Comparison of ENCODE assay signal across 15 cellular contexts in the genomic region with DNA sequence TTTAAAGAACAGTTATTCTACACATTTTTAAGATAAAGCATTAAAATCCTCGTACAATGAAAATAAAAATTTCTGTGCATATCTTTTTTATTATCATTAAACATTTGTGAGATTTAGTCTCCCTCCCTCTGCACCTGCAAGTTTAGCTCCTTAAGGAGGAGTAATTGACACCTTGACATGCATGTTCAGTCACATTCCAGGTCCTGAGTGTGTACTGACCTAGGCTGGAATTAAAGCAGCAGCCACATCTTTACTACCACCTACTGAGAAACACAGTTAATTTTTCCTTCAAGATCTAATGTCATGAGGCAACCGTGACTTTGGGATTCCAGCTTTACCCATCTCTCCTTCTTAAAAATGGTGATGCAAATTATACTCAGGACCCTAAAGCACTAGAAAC.
A peak's percentile ranks its signal among the peaks of the same experiment; 100 is the strongest.
DNase-seq lines count a peak whose midpoint lies in the region; ATAC-seq, FAIRE-seq and TF ChIP-seq lines count a peak whose summit lies in the region.
"Had no signal": no experiment of that assay in that cellular context is flagged by ENCODE, and none has a peak within 500 bp of the region (broad histone marks: within the 10 kb centered on the region; RNA-seq: fewer than 3 reads in every experiment).

No MANE protein-coding gene starts in this region.

- H3K27me3 ChIP-seq in H1 (replicated peaks in 1 of 4; ENCODE audit: control insufficient read depth in 3 of 4, extremely low read depth in 1 of 4, insufficient read depth in 3 of 4, low read length in 3 of 4) (no peaks in the 10 kb centered on the region), upper lobe of right lung (no peaks in the 10 kb centered on the region), pancreas (no peaks in the 10 kb centered on the region)
- H3K27me3 ChIP-seq: BE2C had no signal

- no peak overlapping the region for H3K4me3 ChIP-seq in H1 (ENCODE audit: extremely low read depth in 1 of 4, insufficient read depth in 2 of 4, low read depth in 3 of 4, low read length in 4 of 4)
- H3K4me3 ChIP-seq in epithelial cell of esophagus (ENCODE audit: low read length): no peak overlapping the region
- no peak overlapping the region for H3K4me3 ChIP-seq in upper lobe of right lung
- no peak overlapping the region for H3K4me3 ChIP-seq in pancreas
- H3K4me3 ChIP-seq: A549, GM12878, GM23338 had no signal

- H3K4me1 Mint-ChIP-seq in nephron progenitor cell: no peaks in the 10 kb centered on the region
- H3K4me1 Mint-ChIP-seq: GM23338 had no signal

- H2BK20ac ChIP-seq in H1 (ENCODE audit: low read length): no peak overlapping the region

- DNase-seq in H1 (ENCODE audit: low read depth in 1 of 2, low spot score in 2 of 2) (no peak), epithelial cell of esophagus (ENCODE audit: low read depth) (peak; percentile 4), nephron progenitor cell (no peak), upper lobe of right lung (no peak), pancreas (no peak), NCI-H1930 (lab: John Stamatoyannopoulos, UW) (no peak)
- DNase-seq: BE2C; CD4-positive, alpha-beta memory T cell; DMS79; H9 had no signal

- H3K79me2 ChIP-seq in H1 (ENCODE audit: control insufficient read depth in 1 of 2, insufficient read depth in 2 of 2, low read length in 2 of 2): no peaks in the 10 kb centered on the region

- no peak for TF ChIP-seq POLR2A in H1 (IDR thresholded peaks at IDR 0.05; ENCODE audit: control extremely low read depth in 1 of 2, low read depth in 2 of 2, low read length in 2 of 2)

- no peak overlapping the region for H2AK5ac ChIP-seq in H1 (ENCODE audit: low read depth, low read length)

- no peak overlapping the region for H3K4me2 ChIP-seq in H1 (ENCODE audit: insufficient read depth in 1 of 2, low read depth in 2 of 2, low read length in 2 of 2)
- H3K4me2 ChIP-seq: A549, GM23338 had no signal

- no peak overlapping the region for H2BK120ac ChIP-seq in H1 (replicated peaks; ENCODE audit: low read depth, low read length)

- H3K9me3 Mint-ChIP-seq in nephron progenitor cell: no peaks in the 10 kb centered on the region
- H3K9me3 Mint-ChIP-seq: GM23338, H9 had no signal

- ATAC-seq in upper lobe of right lung (peak; percentile 67), pancreas (no peak)
- ATAC-seq: A549, GM12878, GM23338 had no signal

- POLR2A ChIA-PET in H1 (lab: Charles Lee; ENCODE audit: partially characterized antibody): no interaction called here

- H2BK5ac ChIP-seq in H1 (ENCODE audit: low read depth, low read length): no peak overlapping the region

- H3K4me1 ChIP-seq in H1 (replicated peaks in 1 of 4; ENCODE audit: control insufficient read depth in 3 of 4, insufficient read depth in 4 of 4, low read length in 3 of 4): no peaks in the 10 kb centered on the region; a peak in 1 of 7 replicates
- H3K4me1 ChIP-seq in upper lobe of right lung: no peaks in the 10 kb centered on the region
- no peaks in the 10 kb centered on the region for H3K4me1 ChIP-seq in pancreas
- H3K4me1 ChIP-seq: A549 had no signal

- H4K8ac ChIP-seq in H1 (ENCODE audit: extremely low read depth, insufficient read depth, low read length): no peak overlapping the region

- H3K36me3 Mint-ChIP-seq in nephron progenitor cell (ENCODE audit: low read depth): no peaks in the 10 kb centered on the region
- H3K36me3 Mint-ChIP-seq: CD4-positive, alpha-beta memory T cell had no signal

- no peak overlapping the region for H3K4me3 Mint-ChIP-seq in nephron progenitor cell
- H3K4me3 Mint-ChIP-seq: CD4-positive, alpha-beta memory T cell; GM23338; H9 had no signal

- H2BK12ac ChIP-seq in H1 (ENCODE audit: low read depth, low read length): no peak overlapping the region

- TF ChIP-seq CTCF in H1 (IDR thresholded peaks at IDR 0.05; ENCODE audit: control extremely low read depth in 1 of 3, insufficient read depth in 1 of 3, low read depth in 1 of 3, low read length in 3 of 3) (no peak), epithelial cell of esophagus (IDR thresholded peaks at IDR 0.05; ENCODE audit: insufficient read depth, low read depth, low read length, missing control alignments) (no peak), nephron progenitor cell (IDR thresholded peaks at IDR 0.05) (no peak), upper lobe of right lung (IDR thresholded peaks at IDR 0.05) (no peak), pancreas (IDR thresholded peaks at IDR 0.05) (no peak)

- H4K91ac ChIP-seq in H1 (replicated peaks; ENCODE audit: insufficient read length, low read length): no peak overlapping the region

- TF ChIP-seq RAD21 in H1 (IDR thresholded peaks at IDR 0.05 in 1 of 2, conservative IDR thresholded peaks at IDR 0.05 in 1 of 2; ENCODE audit: low read depth in 2 of 2, low read length in 2 of 2): no peak

- no peak for TF ChIP-seq EP300 in H1 (IDR thresholded peaks at IDR 0.05; ENCODE audit: borderline replicate concordance in 1 of 2, low read depth in 2 of 2, low read length in 2 of 2)

- H3K27ac Mint-ChIP-seq in nephron progenitor cell: peak overlapping the region; percentile 5
- H3K27ac Mint-ChIP-seq: GM23338, H9 had no signal

- WGBS in H1 (ENCODE audit: extremely low coverage in 1 of 2, insufficient coverage in 1 of 2, insufficient read length in 1 of 2, insufficient replicate concordance in 2 of 2, low coverage in 1 of 2, low lambda C conversion rate in 2 of 2, missing lambda C conversion rate in 1 of 2), 2 experiments: 86% methylated on average over 2 of the region's 2 CpGs; no CpG with 5 or more reads in 1 of the 2 experiments
- 77 to 88% methylated on average over 2 of the region's 2 CpGs for WGBS in pancreas, 2 donors

- intact Hi-C loops in upper lobe of right lung (cut with DNase I): no loop called here
- intact Hi-C loops in pancreas (cut with DNase I): no loop called here

- peaks cover 3% of the 10 kb centered on the region for H3K27me3 Mint-ChIP-seq in nephron progenitor cell (ENCODE audit: low read depth, poor library complexity)

- H3K79me1 ChIP-seq in H1 (ENCODE audit: low read depth, low read length): no peaks in the 10 kb centered on the region

- FAIRE-seq in H1 (lab: Jason Lieb, UNC): no peak
- FAIRE-seq in pancreas (lab: Jason Lieb, UNC): no peak
- FAIRE-seq: A549, GM12878, GM18507 had no signal

- no peak overlapping the region for H3K9ac ChIP-seq in H1 (replicated peaks in 1 of 4; ENCODE audit: extremely low read depth in 1 of 4, low read depth in 3 of 4, low read length in 3 of 4)

- no peaks in the 10 kb centered on the region for H3K23me2 ChIP-seq in H1 (ENCODE audit: low read depth, low read length)

- H3K27ac ChIP-seq in H1 (ENCODE audit: low read depth, low read length): no peak overlapping the region
- no peak overlapping the region for H3K27ac ChIP-seq in upper lobe of right lung
- H3K27ac ChIP-seq in pancreas: no peak overlapping the region
- H3K27ac ChIP-seq: A549, C4-2B had no signal

- H3K9me3 ChIP-seq in H1 (ENCODE audit: insufficient read depth in 2 of 2, low read depth in 1 of 2, low read length in 1 of 2) (no peaks in the 10 kb centered on the region), upper lobe of right lung (no peaks in the 10 kb centered on the region), pancreas (no peaks in the 10 kb centered on the region)
- H3K9me3 ChIP-seq: A549, BE2C had no signal

- H3K56ac ChIP-seq in H1 (replicated peaks; ENCODE audit: insufficient read length, low read depth, low read length): no peak overlapping the region

- no peak overlapping the region for H4K5ac ChIP-seq in H1 (ENCODE audit: insufficient read length, low read depth, low read length)

- peak overlapping the region; percentile 5; the same call in 1 of the 2 replicates for H2AFZ ChIP-seq in H1 (ENCODE audit: low read length)

- no peaks in the 10 kb centered on the region for H4K20me1 ChIP-seq in H1 (replicated peaks in 1 of 2; ENCODE audit: control insufficient read depth in 1 of 2, insufficient read depth in 2 of 2, low read length in 2 of 2)

- no peak overlapping the region for H2BK15ac ChIP-seq in H1 (ENCODE audit: low read length)

- H3K23ac ChIP-seq in H1 (ENCODE audit: insufficient read length): no peak overlapping the region

- no peak overlapping the region for H3K4ac ChIP-seq in H1 (replicated peaks; ENCODE audit: insufficient read length, low read depth, low read length)

- CTCF ChIA-PET in H1 (lab: Charles Lee; ENCODE audit: partially characterized antibody): no interaction called here

- no peak overlapping the region for H3K18ac ChIP-seq in H1 (ENCODE audit: extremely low read depth, low read length)

- H3K14ac ChIP-seq in H1 (ENCODE audit: insufficient read length): no peak overlapping the region

- no peaks in the 10 kb centered on the region for H3K36me3 ChIP-seq in H1 (ENCODE audit: control insufficient read depth in 2 of 4, insufficient read depth in 4 of 4, low read length in 3 of 4)
- no peaks in the 10 kb centered on the region for H3K36me3 ChIP-seq in upper lobe of right lung
- H3K36me3 ChIP-seq in pancreas: no peaks in the 10 kb centered on the region
- H3K36me3 ChIP-seq: BE2C had no signal

TF ChIP-seq in H1, 55 proteins besides CTCF, POLR2A, EP300 and RAD21:
- no peak for TF ChIP-seq KDM1A (IDR thresholded peaks at IDR 0.05; ENCODE audit: borderline replicate concordance, low read length)
